In genomic region chr15:30334152-30334551, GRCh38 we compare ENCODE assay signal across 10 cellular contexts. TPM values are rescaled to one million over a fixed set of nuclear protein-coding genes. Genes with fewer than 3 reads are reported as not detected.
DNase-seq lines count a peak whose midpoint lies in the region; ATAC-seq, FAIRE-seq and TF ChIP-seq lines count a peak whose summit lies in the region.
"Not testable (repeated sequence)": the region's sequence is repeated elsewhere in the genome, so short reads cannot be mapped to it uniquely, and the experiment has no call there.
"Had no signal": no experiment of that assay in that cellular context is flagged by ENCODE, and none has a peak within 500 bp of the region (broad histone marks: within the 10 kb centered on the region; RNA-seq: fewer than 3 reads in every experiment).

No MANE protein-coding gene starts in this region.

- not testable (repeated sequence) for TF ChIP-seq RAD21 in HepG2 (CRISPR knock-in tag; IDR thresholded peaks at IDR 0.05)

- not testable (repeated sequence) for H3K4me3 ChIP-seq in HepG2 (replicated peaks in 1 of 3; ENCODE audit: insufficient read depth in 1 of 3, low read depth in 2 of 3, low read length in 3 of 3)

- intact Hi-C loops in HepG2 (cut with micrococcal nuclease; ENCODE audit: unreplicated experiment), result not testable (repeated sequence)

- DNase-seq in HepG2 (ENCODE audit: low spot score), result not testable (repeated sequence)

- not testable (repeated sequence) for H3K27ac ChIP-seq in HepG2 (ENCODE audit: extremely low read length, insufficient read depth, low read length)

- H3K79me2 ChIP-seq in HepG2 (ENCODE audit: insufficient read depth, low read length), result not testable (repeated sequence)

- not testable (repeated sequence) for TF ChIP-seq EP300 in HepG2 (IDR thresholded peaks at IDR 0.05; ENCODE audit: low read depth in 2 of 2, low read length in 2 of 2); HepG2 (CRISPR knock-in tag; IDR thresholded peaks at IDR 0.05; ENCODE audit: borderline replicate concordance)

- WGBS in HepG2 (ENCODE audit: low lambda C conversion rate), result 92% methylated on average over 2 of the region's 5 CpGs

- POLR2A ChIA-PET in HepG2 (lab: Yijun Ruan, JAX), result not testable (repeated sequence)

- not testable (repeated sequence) for BruUV-seq in HepG2 (replicated peaks; lab: Mats Ljungman, UMichigan)

- not testable (repeated sequence) for TF ChIP-seq CTCF in HepG2 (CRISPR knock-in tag; IDR thresholded peaks at IDR 0.05)

- H2AFZ ChIP-seq in HepG2 (ENCODE audit: low read length), result not testable (repeated sequence)

- CTCF ChIA-PET in HepG2 (lab: Yijun Ruan, JAX; ENCODE audit: low intra/inter-chr PET ratio, low total read pairs), result not testable (repeated sequence)

- not testable (repeated sequence) for H3K27me3 ChIP-seq in HepG2 (ENCODE audit: control insufficient read depth in 1 of 2, insufficient read depth in 2 of 2, low read length in 2 of 2)

- TF ChIP-seq POLR2A in GM18505 (IDR thresholded peaks at IDR 0.05; ENCODE audit: borderline replicate concordance, extremely low read depth, insufficient read depth, insufficient read length); HepG2 (IDR thresholded peaks at IDR 0.05; ENCODE audit: insufficient read depth in 1 of 2, low read depth in 2 of 2, low read length in 2 of 2): not testable (repeated sequence)

- H4K20me1 ChIP-seq in HepG2 (ENCODE audit: insufficient read depth, low read length), result not testable (repeated sequence)

- H3K4me1 ChIP-seq in HepG2 (ENCODE audit: insufficient read depth, low read length), result not testable (repeated sequence)

- not testable (repeated sequence) for H3K9me3 ChIP-seq in HepG2 (ENCODE audit: low read length)

- H3K4me2 ChIP-seq in HepG2 (ENCODE audit: low read depth, low read length), result not testable (repeated sequence)

- ATAC-seq in GM18505 (IDR thresholded peaks at IDR 0.05; ENCODE audit: unreplicated experiment) (peak; percentile 58), GM18861 (IDR thresholded peaks at IDR 0.05; ENCODE audit: unreplicated experiment) (peak; percentile 67), GM19043 (IDR thresholded peaks at IDR 0.05; ENCODE audit: low read depth, unreplicated experiment) (peak; percentile 63), GM21390 (IDR thresholded peaks at IDR 0.05; ENCODE audit: unreplicated experiment) (peak; percentile 57), HG03060 (IDR thresholded peaks at IDR 0.05; ENCODE audit: low read depth, unreplicated experiment) (peak; percentile 69), HG03520 (IDR thresholded peaks at IDR 0.05; ENCODE audit: unreplicated experiment) (peak; percentile 44)
- ATAC-seq in HepG2, result not testable (repeated sequence)

- H3K9ac ChIP-seq in HepG2 (ENCODE audit: insufficient read depth, low read depth, low read length), result not testable (repeated sequence)

- peak; percentile 21 for FAIRE-seq in HepG2 (lab: Jason Lieb, UNC)

- in situ Hi-C loops in HepG2 (cut with HindIII; ENCODE audit: extremely low pct_ligation_motif_present, low pct_unique_long_range_greater_than_20kb), result not testable (repeated sequence)

- H3K36me3 ChIP-seq in HepG2 (replicated peaks in 1 of 2; ENCODE audit: control insufficient read depth in 1 of 2, insufficient read depth in 2 of 2, low read length in 2 of 2), result not testable (repeated sequence)

RNA-seq across cellular contexts. Expression of gene CHRFAM7A, which starts 59.2 kb away (rescaled TPM):
- total RNA-seq in HepG2 (2016; rRNA removed; fragmentation: Illumina TruSeq; extraction: Trizol), result 1.1 and 1.2 TPM in 2 replicates
- total RNA-seq in HepG2 (2016; cell fraction: cytosol; rRNA removed; fragmentation: Illumina TruSeq; extraction: Trizol; ENCODE audit: low read depth), result 0.10 and 0.18 TPM in 2 replicates
- 0.71 and 1.1 TPM in 2 replicates for total RNA-seq in HepG2 (2016; cell fraction: insoluble cytoplasmic fraction; rRNA removed; fragmentation: Illumina TruSeq; extraction: Trizol)
- 0.69 and 0.96 TPM in 2 replicates for total RNA-seq in HepG2 (2016; cell fraction: membrane; rRNA removed; fragmentation: Illumina TruSeq; extraction: Trizol)
- total RNA-seq in HepG2 (2016; cell fraction: nucleus; rRNA removed; fragmentation: Illumina TruSeq; extraction: Trizol), result 1.3 and 2.4 TPM in 2 replicates
- 1.7 and 2.7 TPM in 2 replicates for polyA plus RNA-seq in HepG2 (2011; rRNA removed)
- polyA plus RNA-seq in HepG2 (2011; cell fraction: cytosol; rRNA removed), result 1.1 and 1.9 TPM in 2 replicates
- 1.2 and 1.6 TPM in 2 replicates for polyA plus RNA-seq in HepG2 (2011; cell fraction: nucleus; rRNA removed)
- polyA plus RNA-seq in HepG2 (2012), result 0.87 and 1.0 TPM in 2 replicates
- polyA plus RNA-seq in HepG2 (2016; cell fraction: cytosol; fragmentation: Illumina TruSeq; extraction: Trizol; ENCODE audit: low read depth), result 0.37 and 0.75 TPM in 2 replicates
- polyA plus RNA-seq in HepG2 (2016; cell fraction: insoluble cytoplasmic fraction; fragmentation: Illumina TruSeq; extraction: Trizol; ENCODE audit: low read depth), result 0.91 and 1.3 TPM in 2 replicates
- 0.71 and 1.0 TPM in 2 replicates for polyA plus RNA-seq in HepG2 (2016; cell fraction: membrane; fragmentation: Illumina TruSeq; extraction: Trizol; ENCODE audit: low read depth)
- 1.5 and 2.3 TPM in 2 replicates for polyA plus RNA-seq in HepG2 (2016; cell fraction: nucleus; fragmentation: Illumina TruSeq; extraction: Trizol; ENCODE audit: insufficient read depth, low read depth)
- 2.4 and 2.9 TPM in 2 replicates for polyA minus RNA-seq in HepG2 (2011; rRNA and poly(A)+ RNA removed; ENCODE audit: low replicate concordance)
- 1.3 and 1.6 TPM in 2 replicates for polyA minus RNA-seq in HepG2 (2011; cell fraction: cytosol; rRNA and poly(A)+ RNA removed)
- 4.4 and 8.0 TPM in 2 replicates for polyA minus RNA-seq in HepG2 (2011; cell fraction: nucleus; rRNA and poly(A)+ RNA removed)
- total RNA-seq: G401 had no signal
- polyA plus RNA-seq: CD4-positive, alpha-beta memory T cell; IMR-90 had no signal
